ENCODE assay signal across 22 cellular contexts in genomic region chr15:29024681-29025080, GRCh38.
DNase-seq lines count a peak whose midpoint lies in the region; ATAC-seq, FAIRE-seq and TF ChIP-seq lines count a peak whose summit lies in the region.
"Had no signal": no experiment of that assay in that cellular context is flagged by ENCODE, and none has a peak within 500 bp of the region (broad histone marks: within the 10 kb centered on the region; RNA-seq: fewer than 3 reads in every experiment).

No MANE protein-coding gene starts in this region.

- H3K27ac ChIP-seq in cardiac muscle cell (peak overlapping the region; percentile 12), heart right ventricle (no peak overlapping the region)
- H3K27ac ChIP-seq: SK-N-MC had no signal

- peaks cover 40% of the 10 kb centered on the region for H3K36me3 Mint-ChIP-seq in nephron progenitor cell (ENCODE audit: low read depth)

- peak overlapping the region; percentile 96 for H3K27ac Mint-ChIP-seq in nephron progenitor cell

- H3K27me3 Mint-ChIP-seq in nephron progenitor cell (ENCODE audit: low read depth, poor library complexity) = no peaks in the 10 kb centered on the region

- no peak for ATAC-seq in heart right ventricle
- ATAC-seq in GM19035 (IDR thresholded peaks at IDR 0.05; ENCODE audit: unreplicated experiment) = no peak
- no peak for ATAC-seq in GM18505 (IDR thresholded peaks at IDR 0.05; ENCODE audit: unreplicated experiment)
- ATAC-seq: PC-3 had no signal

- 78 to 79% methylated on average over 6 of the region's 6 CpGs for WGBS in heart right ventricle, 2 donors

- TF ChIP-seq POLR2A in GM18505 (IDR thresholded peaks at IDR 0.05; ENCODE audit: borderline replicate concordance, extremely low read depth, insufficient read depth, insufficient read length) = no peak

- H3K9me3 ChIP-seq in cardiac muscle cell (ENCODE audit: low read depth) = no peaks in the 10 kb centered on the region
- H3K9me3 ChIP-seq in heart right ventricle = no peaks in the 10 kb centered on the region
- H3K9me3 ChIP-seq in HAP-1 = no peaks in the 10 kb centered on the region

- H3K27me3 ChIP-seq in cardiac muscle cell = no peaks in the 10 kb centered on the region
- H3K27me3 ChIP-seq in heart right ventricle = peaks cover 0 to 8% (median 0%) of the 10 kb centered on the region in 7 donors
- no peaks in the 10 kb centered on the region for H3K27me3 ChIP-seq in bronchial epithelial cell (ENCODE audit: control insufficient read depth, insufficient read depth, low read length)
- H3K27me3 ChIP-seq in HAP-1 (ENCODE audit: low read depth) = no peaks in the 10 kb centered on the region

- intact Hi-C loops in heart right ventricle (cut with DNase I) = no loop called here

- no peak for DNase-seq in cardiac muscle cell (ENCODE audit: low read depth in 1 of 2, low spot score in 1 of 2)
- no peak for DNase-seq in heart right ventricle
- no peak for DNase-seq in bronchial epithelial cell (ENCODE audit: low read depth)
- DNase-seq in nephron progenitor cell = no peak
- no peak for DNase-seq in H4 (ENCODE audit: low spot score)
- DNase-seq in HAP-1 (ENCODE audit: low spot score in 2 of 2) = no peak
- DNase-seq: 8988T, AML-193, C1 segment of cervical spinal cord, GDM1, HCEC 1CT, IMR-90, NCI-H1105, NCI-H146, NCI-H2029, NCI-H2171, NCI-H524 treated with DMSO at 0.1 percent for 48 hours, PC-3, SHP77 had no signal

- no peak for TF ChIP-seq CTCF in cardiac muscle cell (IDR thresholded peaks at IDR 0.05; ENCODE audit: low read depth, low read length)
- no peak for TF ChIP-seq CTCF in heart right ventricle (IDR thresholded peaks at IDR 0.05)
- no peak for TF ChIP-seq CTCF in bronchial epithelial cell (IDR thresholded peaks at IDR 0.05; ENCODE audit: insufficient read depth, low read length, severe bottlenecking)
- no peak for TF ChIP-seq CTCF in nephron progenitor cell (IDR thresholded peaks at IDR 0.05)

- peaks cover 15% of the 10 kb centered on the region for H3K4me1 Mint-ChIP-seq in nephron progenitor cell

- peak; percentile 18 for FAIRE-seq in bronchial epithelial cell (lab: Jason Lieb, UNC)

- in situ Hi-C loops in HAP-1 (cut with MboI; ENCODE audit: low sequenced_read_pairs) = no loop called here

- H3K4me1 ChIP-seq in cardiac muscle cell (ENCODE audit: low read depth) (no peaks in the 10 kb centered on the region), heart right ventricle (no peaks in the 10 kb centered on the region), HAP-1 (peaks cover under 1% of the 10 kb centered on the region; the same call in 1 of the 2 replicates)

- no peak overlapping the region for H3K4me3 Mint-ChIP-seq in nephron progenitor cell

- H3K4me3 ChIP-seq in cardiac muscle cell (no peak overlapping the region), heart right ventricle (no peak overlapping the region), bronchial epithelial cell (ENCODE audit: low read depth, low read length) (no peak overlapping the region), HAP-1 (no peak overlapping the region)
- H3K4me3 ChIP-seq: SK-N-MC had no signal

- peaks cover 28% of the 10 kb centered on the region for H3K9me3 Mint-ChIP-seq in nephron progenitor cell

- H3K36me3 ChIP-seq in cardiac muscle cell = no peaks in the 10 kb centered on the region
- H3K36me3 ChIP-seq in heart right ventricle = no peaks in the 10 kb centered on the region
- no peaks in the 10 kb centered on the region for H3K36me3 ChIP-seq in bronchial epithelial cell (ENCODE audit: control insufficient read depth, insufficient read depth, low read length)
- H3K36me3 ChIP-seq in HAP-1 (replicated peaks) = no peaks in the 10 kb centered on the region
